Comparison of ENCODE assay signal across 8 cellular contexts in the genomic region with DNA sequence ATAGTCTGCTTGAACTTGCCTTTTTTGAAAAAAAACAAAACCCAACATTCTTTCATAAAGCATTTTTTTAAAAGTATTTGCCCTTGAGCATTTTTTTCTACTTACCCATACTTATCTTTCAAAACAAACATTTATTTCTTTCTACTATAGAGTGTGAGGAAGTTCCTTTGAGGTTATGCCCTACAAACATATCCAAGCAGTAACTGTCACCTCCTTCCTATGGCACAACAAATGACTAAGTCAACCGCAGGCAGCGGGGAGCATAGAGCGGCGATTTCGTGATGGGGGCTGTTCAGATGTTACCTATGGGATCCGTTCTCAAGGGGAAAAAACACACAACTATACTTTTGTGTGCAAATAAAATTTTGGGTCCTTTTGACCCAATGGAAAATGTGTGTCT. TPM values are rescaled to one million over a fixed set of nuclear protein-coding genes. Genes with fewer than 3 reads are reported as not detected.
DNase-seq lines count a peak whose midpoint lies in the region; ATAC-seq and TF ChIP-seq lines count a peak whose summit lies in the region.
"Had no signal": no experiment of that assay in that cellular context is flagged by ENCODE, and none has a peak within 500 bp of the region (broad histone marks: within the 10 kb centered on the region; RNA-seq: fewer than 3 reads in every experiment).

No MANE protein-coding gene starts in this region.

- H3K9me3 Mint-ChIP-seq in stimulated activated effector memory CD8-positive, alpha-beta T cell treated with anti-CD3 and anti-CD28 coated beads, Interleukin-12 subunit alpha, Interleukin-12 subunit beta, amount 100 ng/mL, for 72 hours: no peaks in the 10 kb centered on the region

- 73% methylated on average over 6 of the region's 6 CpGs for WGBS in esophagus muscularis mucosa

- no peak for TF ChIP-seq EP300 in esophagus muscularis mucosa (IDR thresholded peaks at IDR 0.05)

- H3K9me3 ChIP-seq in HEK293 (ENCODE audit: control insufficient read depth, insufficient read depth, low read depth, low read length) (no peaks in the 10 kb centered on the region), esophagus muscularis mucosa (no peaks in the 10 kb centered on the region)
- H3K9me3 ChIP-seq: psoas muscle had no signal

- TF ChIP-seq CTCF in HEK293 (tag by site-specific recombination; IDR thresholded peaks at IDR 0.05) (no peak), esophagus muscularis mucosa (IDR thresholded peaks at IDR 0.05) (no peak)

- no peaks in the 10 kb centered on the region for H3K36me3 Mint-ChIP-seq in stimulated activated effector memory CD8-positive, alpha-beta T cell treated with anti-CD3 and anti-CD28 coated beads, Interleukin-12 subunit alpha, Interleukin-12 subunit beta, amount 100 ng/mL, for 72 hours

- CTCF ChIA-PET in HEK293 (lab: Yijun Ruan, JAX): no interaction called here

- H3K36me3 ChIP-seq in HEK293 (ENCODE audit: control insufficient read depth in 2 of 2, insufficient read depth in 1 of 2, low read length in 2 of 2) (no peaks in the 10 kb centered on the region), esophagus muscularis mucosa (no peaks in the 10 kb centered on the region)

- TF ChIP-seq POLR2A in esophagus muscularis mucosa (IDR thresholded peaks at IDR 0.05; ENCODE audit: low read depth): no peak

- H3K27ac ChIP-seq in HEK293 (ENCODE audit: extremely low read depth, low read depth, low read length) (no peak overlapping the region), esophagus muscularis mucosa (replicated peaks in 1 of 4) (no peak overlapping the region)
- H3K27ac ChIP-seq: psoas muscle had no signal

- POLR2A ChIA-PET in HEK293 (lab: Yijun Ruan, JAX): no interaction called here

- peaks cover 61% of the 10 kb centered on the region for H3K4me1 Mint-ChIP-seq in stimulated activated effector memory CD8-positive, alpha-beta T cell treated with anti-CD3 and anti-CD28 coated beads, Interleukin-12 subunit alpha, Interleukin-12 subunit beta, amount 100 ng/mL, for 72 hours

- intact Hi-C loops in cardiac septum (cut with DNase I) (loop anchor here (5.0 kb wide), 2 partner anchors 91 to 141 kb away; no protein-coding TSS in a partner anchor), esophagus muscularis mucosa (cut with DNase I) (no loop called here)

- H3K4me1 ChIP-seq in HEK293 (ENCODE audit: control insufficient read depth, insufficient read depth, low read length): peaks cover 13% of the 10 kb centered on the region
- H3K4me1 ChIP-seq in esophagus muscularis mucosa: peaks cover 12 to 20% (median 13%) of the 10 kb centered on the region in 4 donors

- peak overlapping the region; percentile 6 for H3K27ac Mint-ChIP-seq in stimulated activated effector memory CD8-positive, alpha-beta T cell treated with anti-CD3 and anti-CD28 coated beads, Interleukin-12 subunit alpha, Interleukin-12 subunit beta, amount 100 ng/mL, for 72 hours

- peak overlapping the region; percentile 0 for H3K4me3 Mint-ChIP-seq in stimulated activated effector memory CD8-positive, alpha-beta T cell treated with anti-CD3 and anti-CD28 coated beads, Interleukin-12 subunit alpha, Interleukin-12 subunit beta, amount 100 ng/mL, for 72 hours

- peak; percentile 2 for DNase-seq in SW480 (ENCODE audit: low spot score)
- peak; percentile 62 for DNase-seq in cerebellar cortex (ENCODE audit: low spot score)
- DNase-seq in stimulated activated effector memory CD8-positive, alpha-beta T cell treated with anti-CD3 and anti-CD28 coated beads, Interleukin-12 subunit alpha, Interleukin-12 subunit beta, amount 100 ng/mL, for 72 hours (ENCODE audit: low spot score in 2 of 2): no peak
- DNase-seq in DMS 273 treated with DMSO at 0.1 percent for 48 hours (lab: John Stamatoyannopoulos, UW): no peak
- DNase-seq in cardiac septum (ENCODE audit: low spot score): no peak
- DNase-seq in esophagus muscularis mucosa (ENCODE audit: extremely low spot score): no peak
- DNase-seq: psoas muscle had no signal

- H3K27me3 ChIP-seq in esophagus muscularis mucosa: no peaks in the 10 kb centered on the region

- ATAC-seq in stimulated activated effector memory CD8-positive, alpha-beta T cell treated with anti-CD3 and anti-CD28 coated beads, Interleukin-12 subunit alpha, Interleukin-12 subunit beta, amount 100 ng/mL, for 72 hours: peak; percentile 82

- H3K4me3 ChIP-seq in HEK293 (ENCODE audit: low read depth, low read length) (no peak overlapping the region), esophagus muscularis mucosa (no peak overlapping the region)
- H3K4me3 ChIP-seq: psoas muscle had no signal

TF ChIP-seq in HEK293, 187 proteins besides CTCF, POLR2A, EP300 and RAD21:
- TF ChIP-seq ZNF610 (tag by site-specific recombination; IDR thresholded peaks at IDR 0.05; ENCODE audit: borderline replicate concordance): no peak
- TF ChIP-seq SP2 (tag by site-specific recombination; IDR thresholded peaks at IDR 0.05): no peak
- TF ChIP-seq, protein P1, sequence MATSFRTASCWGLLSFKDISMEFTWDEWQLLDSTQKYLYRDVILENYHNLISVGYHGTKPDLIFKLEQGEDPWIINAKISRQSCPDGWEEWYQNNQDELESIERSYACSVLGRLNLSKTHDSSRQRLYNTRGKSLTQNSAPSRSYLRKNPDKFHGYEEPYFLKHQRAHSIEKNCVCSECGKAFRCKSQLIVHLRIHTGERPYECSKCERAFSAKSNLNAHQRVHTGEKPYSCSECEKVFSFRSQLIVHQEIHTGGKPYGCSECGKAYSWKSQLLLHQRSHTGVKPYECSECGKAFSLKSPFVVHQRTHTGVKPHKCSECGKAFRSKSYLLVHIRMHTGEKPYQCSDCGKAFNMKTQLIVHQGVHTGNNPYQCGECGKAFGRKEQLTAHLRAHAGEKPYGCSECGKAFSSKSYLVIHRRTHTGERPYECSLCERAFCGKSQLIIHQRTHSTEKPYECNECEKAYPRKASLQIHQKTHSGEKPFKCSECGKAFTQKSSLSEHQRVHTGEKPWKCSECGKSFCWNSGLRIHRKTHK (tag by site-specific recombination; IDR thresholded peaks at IDR 0.05): no peak
- TF ChIP-seq ZNF121 (tag by site-specific recombination; IDR thresholded peaks at IDR 0.05): no peak
- TF ChIP-seq, protein P2, sequence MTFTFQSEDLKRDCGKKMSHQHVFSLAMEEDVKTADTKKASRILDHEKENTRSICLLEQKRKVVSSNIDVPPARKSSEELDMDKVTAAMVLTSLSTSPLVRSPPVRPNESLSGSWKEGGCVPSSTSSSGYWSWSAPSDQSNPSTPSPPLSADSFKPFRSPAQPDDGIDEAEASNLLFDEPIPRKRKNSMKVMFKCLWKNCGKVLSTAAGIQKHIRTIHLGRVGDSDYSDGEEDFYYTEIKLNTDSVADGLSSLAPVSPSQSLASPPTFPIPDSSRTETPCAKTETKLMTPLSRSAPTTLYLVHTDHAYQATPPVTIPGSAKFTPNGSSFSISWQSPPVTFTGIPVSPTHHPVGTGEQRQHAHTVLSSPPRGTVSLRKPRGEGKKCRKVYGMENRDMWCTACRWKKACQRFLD (tag by site-specific recombination; IDR thresholded peaks at IDR 0.05): no peak
- TF ChIP-seq ZNF266 (tag by site-specific recombination; IDR thresholded peaks at IDR 0.05; ENCODE audit: low read depth): no peak
- TF ChIP-seq ZXDB (tag by site-specific recombination; IDR thresholded peaks at IDR 0.05): no peak
- no peak for TF ChIP-seq ZNF202 (tag by site-specific recombination; IDR thresholded peaks at IDR 0.05; ENCODE audit: borderline replicate concordance)
- TF ChIP-seq ZNF335 (tag by site-specific recombination; conservative IDR thresholded peaks at IDR 0.05): peak; percentile 41; the same call in 1 of the 2 replicates
- TF ChIP-seq YY2 (tag by site-specific recombination; IDR thresholded peaks at IDR 0.05): no peak
- TF ChIP-seq ZNF701 (tag by site-specific recombination; IDR thresholded peaks at IDR 0.05): no peak
- peak; percentile 22; the same call in 1 of the 2 replicates for TF ChIP-seq ZEB2 (tag by site-specific recombination; IDR thresholded peaks at IDR 0.05)
- no peak for TF ChIP-seq ZNF623 (tag by site-specific recombination; IDR thresholded peaks at IDR 0.05)
- TF ChIP-seq SP3 (tag by site-specific recombination; IDR thresholded peaks at IDR 0.05): no peak
- TF ChIP-seq, protein P3, sequence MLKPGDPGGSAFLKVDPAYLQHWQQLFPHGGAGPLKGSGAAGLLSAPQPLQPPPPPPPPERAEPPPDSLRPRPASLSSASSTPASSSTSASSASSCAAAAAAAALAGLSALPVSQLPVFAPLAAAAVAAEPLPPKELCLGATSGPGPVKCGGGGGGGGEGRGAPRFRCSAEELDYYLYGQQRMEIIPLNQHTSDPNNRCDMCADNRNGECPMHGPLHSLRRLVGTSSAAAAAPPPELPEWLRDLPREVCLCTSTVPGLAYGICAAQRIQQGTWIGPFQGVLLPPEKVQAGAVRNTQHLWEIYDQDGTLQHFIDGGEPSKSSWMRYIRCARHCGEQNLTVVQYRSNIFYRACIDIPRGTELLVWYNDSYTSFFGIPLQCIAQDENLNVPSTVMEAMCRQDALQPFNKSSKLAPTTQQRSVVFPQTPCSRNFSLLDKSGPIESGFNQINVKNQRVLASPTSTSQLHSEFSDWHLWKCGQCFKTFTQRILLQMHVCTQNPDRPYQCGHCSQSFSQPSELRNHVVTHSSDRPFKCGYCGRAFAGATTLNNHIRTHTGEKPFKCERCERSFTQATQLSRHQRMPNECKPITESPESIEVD (tag by site-specific recombination; IDR thresholded peaks at IDR 0.05): peak; percentile 56
- no peak for TF ChIP-seq ZNF23 (tag by site-specific recombination; IDR thresholded peaks at IDR 0.05; ENCODE audit: borderline replicate concordance)
- TF ChIP-seq, protein P4, sequence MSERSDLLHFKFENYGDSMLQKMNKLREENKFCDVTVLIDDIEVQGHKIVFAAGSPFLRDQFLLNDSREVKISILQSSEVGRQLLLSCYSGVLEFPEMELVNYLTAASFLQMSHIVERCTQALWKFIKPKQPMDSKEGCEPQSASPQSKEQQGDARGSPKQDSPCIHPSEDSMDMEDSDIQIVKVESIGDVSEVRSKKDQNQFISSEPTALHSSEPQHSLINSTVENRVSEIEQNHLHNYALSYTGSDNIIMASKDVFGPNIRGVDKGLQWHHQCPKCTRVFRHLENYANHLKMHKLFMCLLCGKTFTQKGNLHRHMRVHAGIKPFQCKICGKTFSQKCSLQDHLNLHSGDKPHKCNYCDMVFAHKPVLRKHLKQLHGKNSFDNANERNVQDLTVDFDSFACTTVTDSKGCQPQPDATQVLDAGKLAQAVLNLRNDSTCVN (tag by site-specific recombination; optimal IDR thresholded peaks at IDR 0.05): no peak
- 0 out of 2 replicates have a peak, but pooled peaks have one; percentile 36 for TF ChIP-seq ZNF629 (tag by site-specific recombination; IDR thresholded peaks at IDR 0.05)

RNA-seq across cellular contexts. Expression of a gene that starts 19.4 kb away (rescaled TPM):
- 50.9 TPM for total RNA-seq in cardiac septum
- total RNA-seq in esophagus muscularis mucosa: 100 to 1,000 TPM; 103 to 136 (median 136) TPM

Comparison
In these comparisons a context has a peak if more than half of its experiments do, and no peak if none do; other contexts are left out.
1. DNase-seq: peak in SW480 (single experiment) and cerebellar cortex (single experiment); none in stimulated activated effector memory CD8-positive, alpha-beta T cell treated with anti-CD3 and anti-CD28 coated beads, Interleukin-12 subunit alpha, Interleukin-12 subunit beta, amount 100 ng/mL, for 72 hours (0 of 2), DMS 273 treated with DMSO at 0.1 percent for 48 hours (single experiment), cardiac septum (single experiment) and esophagus muscularis mucosa (single experiment).